8 cellular contexts compared by ENCODE assay signal in the genomic region with DNA sequence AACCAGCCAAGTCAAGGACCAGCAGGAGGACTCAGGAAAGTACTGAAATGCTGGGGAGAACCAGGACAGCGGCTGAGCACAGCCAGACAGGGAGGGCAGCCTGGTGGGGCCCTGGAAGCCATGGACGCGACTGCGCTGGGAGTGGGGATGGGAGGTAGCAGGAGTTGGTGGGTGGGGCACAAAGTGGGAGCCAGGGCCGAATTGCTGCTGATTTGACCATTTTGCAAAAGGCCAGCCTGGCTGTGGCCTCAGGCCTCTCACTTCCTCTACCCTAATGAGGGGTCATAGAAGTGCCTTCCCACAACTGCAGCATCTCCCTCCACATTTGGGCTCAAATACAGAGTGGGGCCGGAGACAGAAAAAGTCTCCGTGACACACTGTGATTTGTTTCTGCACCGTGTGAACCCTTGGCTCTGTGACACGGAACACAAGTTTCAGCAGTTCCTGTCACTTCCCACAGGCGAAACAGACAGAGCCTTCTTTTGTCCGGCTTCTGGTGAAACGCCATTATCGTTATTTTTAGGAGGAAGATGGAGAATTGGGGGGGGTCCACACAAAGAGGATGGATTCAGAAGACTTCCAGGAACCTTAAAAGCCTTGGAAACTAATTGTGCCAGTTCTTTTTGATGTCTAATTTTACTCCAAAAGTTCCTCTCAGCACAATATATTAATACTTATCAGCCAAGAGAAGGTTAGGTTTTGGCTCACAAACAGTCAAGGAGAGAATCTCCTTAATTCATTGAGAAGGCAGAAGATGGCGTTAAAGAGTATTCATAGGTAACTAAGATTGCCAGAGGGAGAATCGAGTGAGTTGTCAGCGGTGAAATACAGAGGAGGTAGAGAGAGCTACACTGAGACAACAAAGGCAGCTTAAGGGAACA. TPM values are rescaled to one million over a fixed set of nuclear protein-coding genes. Genes with fewer than 3 reads are reported as not detected.
DNase-seq lines count a peak whose midpoint lies in the region; ATAC-seq, FAIRE-seq and TF ChIP-seq lines count a peak whose summit lies in the region.
"Not testable (repeated sequence)": the region's sequence is repeated elsewhere in the genome, so short reads cannot be mapped to it uniquely, and the experiment has no call there.

No MANE protein-coding gene starts in this region.

- BruUV-seq in Caco-2 (replicated peaks; lab: Mats Ljungman, UMichigan), result not testable (repeated sequence)

- not testable (repeated sequence) for H3K9me3 ChIP-seq in Caco-2; HUES64 (ENCODE audit: insufficient read depth, low read depth, low read length); keratinocyte (ENCODE audit: control insufficient read depth, low read depth, low read length); neural progenitor cell (ENCODE audit: low read depth); smooth muscle cell (replicated peaks; ENCODE audit: low read depth)

- H3K4me2 ChIP-seq in keratinocyte (ENCODE audit: control insufficient read depth, extremely low read depth, insufficient read depth, low read depth, low read length), result peak overlapping the region; percentile 59
- H3K4me2 ChIP-seq in neural progenitor cell, result peak overlapping the region; percentile 70
- peak overlapping the region; percentile 6 for H3K4me2 ChIP-seq in smooth muscle cell

- not testable (repeated sequence) for H3K27me3 Mint-ChIP-seq in Caco-2 (ENCODE audit: insufficient read depth, unreplicated experiment); WTC11 (ENCODE audit: low read depth); chondrocyte (ENCODE audit: low read depth); neural progenitor cell (ENCODE audit: insufficient read depth, low read depth)

- ATAC-seq in WTC11, foreskin keratinocyte: not testable (repeated sequence)

- not testable (repeated sequence) for TF ChIP-seq CTCF in Caco-2 (IDR thresholded peaks at IDR 0.05; ENCODE audit: insufficient read depth in 1 of 2, low read depth in 1 of 2, low read length in 1 of 2, severe bottlenecking in 1 of 2, unreplicated experiment in 1 of 2); WTC11 (IDR thresholded peaks at IDR 0.05); keratinocyte (optimal IDR thresholded peaks at IDR 0.05 in 1 of 3, IDR thresholded peaks at IDR 0.05 in 1 of 3, conservative IDR thresholded peaks at IDR 0.05 in 1 of 3; ENCODE audit: extremely low read depth in 1 of 3, insufficient read depth in 2 of 3, low read length in 3 of 3); neural progenitor cell (IDR thresholded peaks at IDR 0.05); smooth muscle cell (IDR thresholded peaks at IDR 0.05; ENCODE audit: borderline replicate concordance, insufficient read depth, poor library complexity, severe bottlenecking)
- TF ChIP-seq CTCF in chondrocyte (IDR thresholded peaks at IDR 0.05) (peak; percentile 10), foreskin keratinocyte (conservative IDR thresholded peaks at IDR 0.05) (peak; percentile 52)

- not testable (repeated sequence) for H4K20me1 ChIP-seq in keratinocyte (ENCODE audit: control insufficient read depth, extremely low read depth, insufficient read depth, low read length); neural progenitor cell (ENCODE audit: low read depth); smooth muscle cell (ENCODE audit: low read depth)

- peaks cover 25% of the 10 kb centered on the region for H3K79me2 ChIP-seq in keratinocyte (ENCODE audit: control insufficient read depth, insufficient read depth, low read length)
- H3K79me2 ChIP-seq in neural progenitor cell (ENCODE audit: low read depth); smooth muscle cell (ENCODE audit: low read depth): not testable (repeated sequence)

- H3K27ac Mint-ChIP-seq in Caco-2 (ENCODE audit: unreplicated experiment) (peak overlapping the region; percentile 56), WTC11 (peak overlapping the region; percentile 39; the same call in 1 of the 2 replicates), neural progenitor cell (peak overlapping the region; percentile 13)
- not testable (repeated sequence) for H3K27ac Mint-ChIP-seq in chondrocyte (ENCODE audit: unreplicated experiment)

- not testable (repeated sequence) for FAIRE-seq in keratinocyte (lab: Jason Lieb, UNC)

- H3K36me3 ChIP-seq in Caco-2 (ENCODE audit: control insufficient read depth, insufficient read depth, low read length); HUES64 (ENCODE audit: insufficient read depth, low read length); keratinocyte (ENCODE audit: control insufficient read depth in 2 of 2, extremely low read depth in 1 of 2, insufficient read depth in 2 of 2, low read length in 2 of 2); neural progenitor cell; smooth muscle cell (ENCODE audit: low read depth): not testable (repeated sequence)

- WGBS in HUES64, result 78% methylated on average over 15 of the region's 16 CpGs
- 78% methylated on average over 14 of the region's 16 CpGs for WGBS in smooth muscle cell (ENCODE audit: low lambda C conversion rate)

- peaks cover 41% of the 10 kb centered on the region for H3K4me1 ChIP-seq in Caco-2
- peaks cover 25% of the 10 kb centered on the region; the same call in 1 of the 2 replicates for H3K4me1 ChIP-seq in HUES64 (ENCODE audit: insufficient read depth, low read length)
- H3K4me1 ChIP-seq in foreskin keratinocyte, result peaks cover 11% of the 10 kb centered on the region
- H3K4me1 ChIP-seq in keratinocyte (ENCODE audit: control insufficient read depth, extremely low read depth, insufficient read depth, low read length), result peaks cover 42% of the 10 kb centered on the region
- H3K4me1 ChIP-seq in neural progenitor cell, result peaks cover 41% of the 10 kb centered on the region
- H3K4me1 ChIP-seq in smooth muscle cell (ENCODE audit: low read depth), result peaks cover 17% of the 10 kb centered on the region

- H3K4me1 Mint-ChIP-seq in Caco-2 (ENCODE audit: low read depth, unreplicated experiment) (peaks cover 46% of the 10 kb centered on the region), WTC11 (peaks cover 44% of the 10 kb centered on the region), chondrocyte (ENCODE audit: low read depth) (peaks cover 41% of the 10 kb centered on the region), neural progenitor cell (peaks cover 39% of the 10 kb centered on the region)

- not testable (repeated sequence) for H3K9ac ChIP-seq in HUES64 (ENCODE audit: low read depth, low read length); neural progenitor cell; smooth muscle cell (ENCODE audit: low read depth)
- H3K9ac ChIP-seq in keratinocyte (ENCODE audit: control insufficient read depth, extremely low read depth, insufficient read depth, low read length), result peak overlapping the region; percentile 43

- H3K9me1 ChIP-seq in keratinocyte (ENCODE audit: control insufficient read depth, extremely low read depth, insufficient read depth, low read length), result not testable (repeated sequence)

- dilution Hi-C loops in keratinocyte (cut with MboI; ENCODE audit: extremely low pct_ligation_motif_present, low sequenced_read_pairs), result not testable (repeated sequence)

- peaks cover 10% of the 10 kb centered on the region for H3K9me3 Mint-ChIP-seq in Caco-2 (ENCODE audit: unreplicated experiment)
- H3K9me3 Mint-ChIP-seq in WTC11; chondrocyte (ENCODE audit: low read depth); neural progenitor cell: not testable (repeated sequence)

- DNase-seq in Caco-2; WTC11 (ENCODE audit: low spot score); chondrocyte (ENCODE audit: low spot score); keratinocyte (ENCODE audit: low read depth, low spot score); neural progenitor cell (ENCODE audit: low spot score); smooth muscle cell (lab: John Stamatoyannopoulos, UW; ENCODE audit: unreplicated experiment): not testable (repeated sequence)
- DNase-seq in foreskin keratinocyte, result peak in 1 of 2 donors; percentile 49

- H3K27me3 ChIP-seq in Caco-2 (replicated peaks; ENCODE audit: control insufficient read depth, insufficient read depth, low read length); HUES64 (ENCODE audit: insufficient read depth, low read length); foreskin keratinocyte; keratinocyte (ENCODE audit: control insufficient read depth, extremely low read depth, insufficient read depth, low read length); neural progenitor cell; smooth muscle cell (ENCODE audit: low read depth): not testable (repeated sequence)

- peaks cover 11% of the 10 kb centered on the region for H3F3A ChIP-seq in neural progenitor cell (ENCODE audit: low read depth)
- H3F3A ChIP-seq in smooth muscle cell (ENCODE audit: low read depth), result not testable (repeated sequence)

- H3K4me3 ChIP-seq in Caco-2 (ENCODE audit: low read depth, low read length); keratinocyte (ENCODE audit: control insufficient read depth in 2 of 3, extremely low read depth in 1 of 3, insufficient read depth in 2 of 3, low read depth in 1 of 3, low read length in 3 of 3); neural progenitor cell; smooth muscle cell: not testable (repeated sequence)
- H3K4me3 ChIP-seq in HUES64 (ENCODE audit: low read length), result peak overlapping the region; percentile 24; the same call in 1 of the 2 replicates

- POLR2A ChIA-PET in Caco-2 (lab: Charles Lee); WTC11 (lab: Charles Lee): not testable (repeated sequence)

- CTCF ChIA-PET in Caco-2 (lab: Charles Lee); WTC11 (lab: Charles Lee): not testable (repeated sequence)

- H3K36me3 Mint-ChIP-seq in Caco-2 (ENCODE audit: insufficient read depth, unreplicated experiment); WTC11; chondrocyte (ENCODE audit: low read depth); neural progenitor cell: not testable (repeated sequence)

- H3K27ac ChIP-seq in HUES64 (ENCODE audit: low read depth, low read length), result not testable (repeated sequence)
- H3K27ac ChIP-seq in foreskin keratinocyte (peak overlapping the region; percentile 45), keratinocyte (ENCODE audit: control insufficient read depth, insufficient read depth, low read length) (peak overlapping the region; percentile 55), neural progenitor cell (peak overlapping the region; percentile 80), smooth muscle cell (ENCODE audit: low read depth) (peak overlapping the region; percentile 47)

- H3K4me3 Mint-ChIP-seq in Caco-2 (ENCODE audit: unreplicated experiment); WTC11; chondrocyte (ENCODE audit: unreplicated experiment); neural progenitor cell: not testable (repeated sequence)

- H2AFZ ChIP-seq in keratinocyte (ENCODE audit: control insufficient read depth, low read length); neural progenitor cell (replicated peaks); smooth muscle cell (ENCODE audit: low read depth): not testable (repeated sequence)

- intact Hi-C loops in Caco-2 (cut with micrococcal nuclease; ENCODE audit: unreplicated experiment), result not testable (repeated sequence)

RNA-seq across cellular contexts. Expression of gene IGSF3, which starts 21.5 kb away (rescaled TPM):
- total RNA-seq in Caco-2 (2022) (21.8 and 24.0 TPM in 2 replicates), WTC11 (2021) (31.7 to 32.4 TPM (median 32.1 TPM) in 3 replicates), chondrocyte (20.5 to 32.0 TPM (median 20.7 TPM) in 3 replicates), foreskin keratinocyte (30.3 and 31.3 TPM in 2 replicates), neural progenitor cell (ENCODE audit: low replicate concordance) (24.0 and 33.7 TPM in 2 replicates), smooth muscle cell (28.4 and 31.5 TPM in 2 replicates)
- 14.2 TPM for polyA plus RNA-seq in HUES64 (2013, experiment 1 of 2)
- polyA plus RNA-seq in HUES64 (2013, experiment 2 of 2), result 15.7 TPM
- polyA plus RNA-seq in foreskin keratinocyte (7.6 and 9.5 TPM in 2 replicates), keratinocyte (47.4 to 83.3 TPM (median 53.4 TPM) in 3 replicates), smooth muscle cell (11.9 and 16.3 TPM in 2 replicates)
- polyA plus RNA-seq in keratinocyte (2011; ENCODE audit: low read depth), result 9.6 TPM
- polyA plus RNA-seq in keratinocyte (2011; cell fraction: cytosol; rRNA removed), result 19.3 and 21.3 TPM in 2 replicates
- polyA plus RNA-seq in keratinocyte (2011; cell fraction: nucleus; rRNA removed), result 158 and 171 TPM in 2 replicates
- 20.1 and 45.5 TPM in 2 replicates for polyA plus RNA-seq in keratinocyte (2012; ENCODE audit: low replicate concordance)
- 99.3 to 188 TPM (median 149 TPM) in 3 replicates for polyA minus RNA-seq in keratinocyte
- polyA minus RNA-seq in keratinocyte (2011; cell fraction: cytosol; rRNA and poly(A)+ RNA removed), result 77.9 TPM
- polyA minus RNA-seq in keratinocyte (2011; cell fraction: nucleus; rRNA and poly(A)+ RNA removed), result 361 and 389 TPM in 2 replicates

Comparison
In these comparisons a context has a peak if more than half of its experiments do, and no peak if none do; other contexts are left out.
1. H3K4me2 ChIP-seq: peak in every context shown above with its lines; median percentile 70 in neural progenitor cell; 59 in keratinocyte; 6 in smooth muscle cell.